In the genomic region with DNA sequence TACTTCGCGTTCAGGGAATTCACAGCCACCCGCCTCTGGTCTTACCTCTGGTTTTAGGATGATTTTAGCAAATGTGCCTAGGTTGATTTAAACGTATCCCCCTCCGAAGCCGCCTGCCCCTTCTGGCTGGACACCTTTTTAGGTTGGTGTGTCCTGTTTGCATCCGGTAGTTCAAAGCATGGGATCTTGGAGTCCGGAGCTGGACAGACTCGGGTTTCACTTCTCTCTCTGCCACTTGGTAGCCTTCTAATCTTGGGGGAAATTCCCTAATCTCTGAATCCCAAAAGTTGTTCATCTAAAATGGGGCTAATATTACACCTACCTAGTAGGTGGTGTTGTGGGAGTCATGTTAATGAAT, we compare ENCODE assay signal across 8 cellular contexts. TPM values are rescaled to one million over a fixed set of nuclear protein-coding genes. Genes with fewer than 3 reads are reported as not detected.
A peak's percentile ranks its signal among the peaks of the same experiment; 100 is the strongest.
DNase-seq lines count a peak whose midpoint lies in the region; ATAC-seq and TF ChIP-seq lines count a peak whose summit lies in the region.

No MANE protein-coding gene starts in this region.

- H3K4me3 ChIP-seq in DND-41 (ENCODE audit: low read depth in 1 of 2, low read length in 2 of 2) (peak overlapping the region; percentile 92 to 96), HCT116 (replicated peaks in 1 of 2; ENCODE audit: low read depth in 1 of 2, low read length in 2 of 2) (peak overlapping the region; percentile 76 to 78), SJCRH30 (peak overlapping the region; percentile 68), right cardiac atrium (ENCODE audit: low read length) (peak overlapping the region; percentile 51)

- WGBS in right cardiac atrium, result 1% methylated on average over 9 of the region's 9 CpGs

- BruUV-seq in HCT116 (replicated peaks; lab: Mats Ljungman, UMichigan), result no TSS peak

- H3K36me3 Mint-ChIP-seq in stimulated activated memory B cell treated with anti-CD40 and anti-IgM and Interleukin-4, amounts not matched to agents 10 μg/mL and 1 μg/mL and 100 μg/mL, for 72 hours, result peaks cover 7% of the 10 kb centered on the region

- DNase-seq in DND-41 (no peak), HCT116 (ENCODE audit: low read depth, low spot score) (no peak), SJCRH30 (no peak), right cardiac atrium (no peak), KG1 (lab: John Stamatoyannopoulos, UW) (no peak), OCI-M1 (lab: John Stamatoyannopoulos, UW) (no peak), GM03348 (ENCODE audit: low spot score) (no peak)

- peaks cover 3% of the 10 kb centered on the region for H3K9me3 Mint-ChIP-seq in stimulated activated memory B cell treated with anti-CD40 and anti-IgM and Interleukin-4, amounts not matched to agents 10 μg/mL and 1 μg/mL and 100 μg/mL, for 72 hours

- CTCF ChIA-PET in HCT116 (lab: Charles Lee), result interaction anchor here (2.3 kb wide), 1 partner anchor 38 kb away, joined by 20 read pairs; no protein-coding TSS in a partner anchor

- H4K20me1 ChIP-seq in DND-41 (ENCODE audit: insufficient read depth, low read length) (peaks cover 14% of the 10 kb centered on the region; the same call in 1 of the 2 replicates), HCT116 (ENCODE audit: insufficient read depth) (peaks cover 9% of the 10 kb centered on the region; the same call in 1 of the 2 replicates)

- POLR2A ChIA-PET in HCT116 (lab: Charles Lee), result no interaction called here

- H3K27ac Mint-ChIP-seq in stimulated activated memory B cell treated with anti-CD40 and anti-IgM and Interleukin-4, amounts not matched to agents 10 μg/mL and 1 μg/mL and 100 μg/mL, for 72 hours, result peak overlapping the region; percentile 56

- TF ChIP-seq RAD21 in HCT116 (IDR thresholded peaks at IDR 0.05; ENCODE audit: low read depth), result no peak

- H2AFZ ChIP-seq in DND-41 (ENCODE audit: low read depth, low read length) (peak overlapping the region; percentile 88), HCT116 (ENCODE audit: low read depth, low read length, poor library complexity, severe bottlenecking) (peak overlapping the region; percentile 12)

- H3K27ac ChIP-seq in DND-41 (ENCODE audit: low read length), result peak overlapping the region; percentile 95
- peak overlapping the region; percentile 79 for H3K27ac ChIP-seq in HCT116 (ENCODE audit: low read depth, low read length)
- peak overlapping the region; percentile 57 for H3K27ac ChIP-seq in SJCRH30
- no peak overlapping the region for H3K27ac ChIP-seq in right cardiac atrium (ENCODE audit: low read length)

- H3K27me3 Mint-ChIP-seq in stimulated activated memory B cell treated with anti-CD40 and anti-IgM and Interleukin-4, amounts not matched to agents 10 μg/mL and 1 μg/mL and 100 μg/mL, for 72 hours, result no peaks in the 10 kb centered on the region

- no peaks in the 10 kb centered on the region for H3K27me3 ChIP-seq in DND-41 (ENCODE audit: insufficient read depth, low read length, poor library complexity)
- no peaks in the 10 kb centered on the region for H3K27me3 ChIP-seq in HCT116 (ENCODE audit: insufficient read depth, low read length)
- H3K27me3 ChIP-seq in SJCRH30, result no peaks in the 10 kb centered on the region
- H3K27me3 ChIP-seq in right cardiac atrium (ENCODE audit: control insufficient read depth, insufficient read depth), result no peaks in the 10 kb centered on the region

- H3K36me3 ChIP-seq in DND-41 (ENCODE audit: insufficient read depth, low read length), result peaks cover 39% of the 10 kb centered on the region
- peaks cover 15 to 22% of the 10 kb centered on the region in 2 experiments for H3K36me3 ChIP-seq in HCT116 (ENCODE audit: control insufficient read depth in 1 of 2, insufficient read depth in 2 of 2, low read length in 2 of 2)
- H3K36me3 ChIP-seq in SJCRH30, result peaks cover 31% of the 10 kb centered on the region

- peak overlapping the region; percentile 77 for H3K4me3 Mint-ChIP-seq in stimulated activated memory B cell treated with anti-CD40 and anti-IgM and Interleukin-4, amounts not matched to agents 10 μg/mL and 1 μg/mL and 100 μg/mL, for 72 hours

- peak; percentile 9; the same call in 2 of the 3 replicates for ATAC-seq in DND-41 (ENCODE audit: insufficient read depth, low read depth)
- peak; percentile 17 for ATAC-seq in HCT116
- ATAC-seq in right cardiac atrium, result no peak
- ATAC-seq in stimulated activated memory B cell treated with anti-CD40 and anti-IgM and Interleukin-4, amounts not matched to agents 10 μg/mL and 1 μg/mL and 100 μg/mL, for 72 hours, result no peak

- H3K79me2 ChIP-seq in DND-41 (ENCODE audit: insufficient read depth, low read length) (peaks cover 57% of the 10 kb centered on the region), HCT116 (ENCODE audit: insufficient read depth, low read length) (peaks cover 56% of the 10 kb centered on the region)

- RAD21 ChIA-PET in HCT116 (lab: Charles Lee; ENCODE audit: low non-redundant PET in 1 of 2, low total read pairs in 2 of 2, uncharacterized antibody in 2 of 2, unreplicated experiment in 2 of 2), result interaction anchor here in 1 of 2 experiments (3.0 kb wide), 1 partner anchor 37 kb away, joined by 10 read pairs; no protein-coding TSS in a partner anchor

- peaks cover 25% of the 10 kb centered on the region for H3K4me1 Mint-ChIP-seq in stimulated activated memory B cell treated with anti-CD40 and anti-IgM and Interleukin-4, amounts not matched to agents 10 μg/mL and 1 μg/mL and 100 μg/mL, for 72 hours

- H3K9me2 ChIP-seq in HCT116 (ENCODE audit: insufficient read depth), result no peaks in the 10 kb centered on the region

- TF ChIP-seq CTCF in DND-41 (IDR thresholded peaks at IDR 0.05; ENCODE audit: borderline replicate concordance, extremely low read depth, low read length, poor library complexity, severe bottlenecking), result no peak
- no peak for TF ChIP-seq CTCF in HCT116 (IDR thresholded peaks at IDR 0.05 in 2 of 3, conservative IDR thresholded peaks at IDR 0.05 in 1 of 3; ENCODE audit: borderline replicate concordance in 1 of 3, insufficient read depth in 1 of 3, low read depth in 2 of 3, low read length in 2 of 3)

- H3K9me3 ChIP-seq in DND-41 (ENCODE audit: insufficient read depth, low read length, severe bottlenecking) (no peaks in the 10 kb centered on the region), HCT116 (ENCODE audit: control insufficient read depth in 1 of 2, insufficient read depth in 1 of 2, low read depth in 1 of 2, low read length in 2 of 2) (peaks cover 0 to 4% of the 10 kb centered on the region in 2 experiments; a peak in 1 of 4 replicates), SJCRH30 (replicated peaks) (peaks cover 3% of the 10 kb centered on the region), right cardiac atrium (ENCODE audit: control insufficient read depth, low read length) (no peaks in the 10 kb centered on the region)

- intact Hi-C loops in HCT116 (cut with micrococcal nuclease), result loop anchor here (2.0 kb wide), 1 partner anchor 38 kb away; no protein-coding TSS in a partner anchor
- intact Hi-C loops in right cardiac atrium (cut with DNase I), result no loop called here

- TF ChIP-seq POLR2A in HCT116 (IDR thresholded peaks at IDR 0.05; ENCODE audit: borderline replicate concordance, extremely low read depth, insufficient read depth, insufficient read length), result no peak

- H3K4me2 ChIP-seq in DND-41 (ENCODE audit: insufficient read depth, low read length), result peak overlapping the region; percentile 95
- H3K4me2 ChIP-seq in HCT116 (ENCODE audit: low read length), result peak overlapping the region; percentile 78

- H3K4me1 ChIP-seq in DND-41 (ENCODE audit: insufficient read depth, low read length) (peaks cover 36% of the 10 kb centered on the region), HCT116 (ENCODE audit: control insufficient read depth in 1 of 2, insufficient read depth in 2 of 2, low read length in 2 of 2) (peaks cover 4 to 17% of the 10 kb centered on the region in 2 experiments; a peak in 3 of 4 replicates), SJCRH30 (no peaks in the 10 kb centered on the region), right cardiac atrium (ENCODE audit: control insufficient read depth, insufficient read depth, low read length) (peaks cover 2% of the 10 kb centered on the region)

- H3K9ac ChIP-seq in DND-41 (ENCODE audit: low read depth, low read length), result peak overlapping the region; percentile 91
- H3K9ac ChIP-seq in HCT116 (ENCODE audit: low read length), result peak overlapping the region; percentile 79

TF ChIP-seq in HCT116, 20 proteins besides CTCF, POLR2A, EP300 and RAD21 (continues in another document):
- TF ChIP-seq EGR1 (IDR thresholded peaks at IDR 0.05; ENCODE audit: low read depth) (no peak), JUND (IDR thresholded peaks at IDR 0.05) (no peak), EZH2phosphoT487 (IDR thresholded peaks at IDR 0.05; ENCODE audit: borderline replicate concordance) (no peak), CBX3 (IDR thresholded peaks at IDR 0.05; ENCODE audit: low read depth) (no peak)
- TF ChIP-seq, protein P1, sequence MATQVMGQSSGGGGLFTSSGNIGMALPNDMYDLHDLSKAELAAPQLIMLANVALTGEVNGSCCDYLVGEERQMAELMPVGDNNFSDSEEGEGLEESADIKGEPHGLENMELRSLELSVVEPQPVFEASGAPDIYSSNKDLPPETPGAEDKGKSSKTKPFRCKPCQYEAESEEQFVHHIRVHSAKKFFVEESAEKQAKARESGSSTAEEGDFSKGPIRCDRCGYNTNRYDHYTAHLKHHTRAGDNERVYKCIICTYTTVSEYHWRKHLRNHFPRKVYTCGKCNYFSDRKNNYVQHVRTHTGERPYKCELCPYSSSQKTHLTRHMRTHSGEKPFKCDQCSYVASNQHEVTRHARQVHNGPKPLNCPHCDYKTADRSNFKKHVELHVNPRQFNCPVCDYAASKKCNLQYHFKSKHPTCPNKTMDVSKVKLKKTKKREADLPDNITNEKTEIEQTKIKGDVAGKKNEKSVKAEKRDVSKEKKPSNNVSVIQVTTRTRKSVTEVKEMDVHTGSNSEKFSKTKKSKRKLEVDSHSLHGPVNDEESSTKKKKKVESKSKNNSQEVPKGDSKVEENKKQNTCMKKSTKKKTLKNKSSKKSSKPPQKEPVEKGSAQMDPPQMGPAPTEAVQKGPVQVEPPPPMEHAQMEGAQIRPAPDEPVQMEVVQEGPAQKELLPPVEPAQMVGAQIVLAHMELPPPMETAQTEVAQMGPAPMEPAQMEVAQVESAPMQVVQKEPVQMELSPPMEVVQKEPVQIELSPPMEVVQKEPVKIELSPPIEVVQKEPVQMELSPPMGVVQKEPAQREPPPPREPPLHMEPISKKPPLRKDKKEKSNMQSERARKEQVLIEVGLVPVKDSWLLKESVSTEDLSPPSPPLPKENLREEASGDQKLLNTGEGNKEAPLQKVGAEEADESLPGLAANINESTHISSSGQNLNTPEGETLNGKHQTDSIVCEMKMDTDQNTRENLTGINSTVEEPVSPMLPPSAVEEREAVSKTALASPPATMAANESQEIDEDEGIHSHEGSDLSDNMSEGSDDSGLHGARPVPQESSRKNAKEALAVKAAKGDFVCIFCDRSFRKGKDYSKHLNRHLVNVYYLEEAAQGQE (IDR thresholded peaks at IDR 0.05; ENCODE audit: low read depth), result no peak

RNA-seq across cellular contexts. Expression of a gene that starts 0.7 kb away (rescaled TPM):
- total RNA-seq in HCT116 (2021; ENCODE audit: unreplicated experiment), result 112 TPM
- 43.2 and 55.4 TPM in 2 replicates for polyA plus RNA-seq in HCT116 (2012)
- 110 and 135 TPM in 2 replicates for total RNA-seq in SJCRH30 (2014; rRNA removed; shearing (Covaris generic))
- total RNA-seq in right cardiac atrium, result 1 to 10 TPM; 3.2 to 4.6 (median 4.3) TPM
- 1.1 TPM for polyA plus RNA-seq in right cardiac atrium

RNA-seq across cellular contexts. Expression of a gene that starts 23.1 kb away (rescaled TPM):
- total RNA-seq in HCT116 (2021; ENCODE audit: unreplicated experiment) (0.12 TPM), right cardiac atrium (not detected)
- polyA plus RNA-seq in HCT116 (2012), result 0.31 TPM in 1 of 2 replicates, not detected in the other
- not detected in 2 replicates for total RNA-seq in SJCRH30 (2014; rRNA removed; shearing (Covaris generic))
- not detected for polyA plus RNA-seq in right cardiac atrium

Comparison
In these comparisons a context has a peak if more than half of its experiments do, and no peak if none do; other contexts are left out.
1. ATAC-seq: peak in DND-41 (single experiment) and HCT116 (single experiment); none in right cardiac atrium (0 of 2) and stimulated activated memory B cell treated with anti-CD40 and anti-IgM and Interleukin-4, amounts not matched to agents 10 μg/mL and 1 μg/mL and 100 μg/mL, for 72 hours (single experiment).
2. RNA of a gene that starts 0.7 kb away (total RNA-seq): 110 to 135 TPM in SJCRH30 and 112 TPM in HCT116 (single experiment); 3.2 to 4.6 TPM in right cardiac atrium; every median in the first group is over 10 times any median in the second.
3. Peak in every context shown above with its lines, with median percentiles within 50 percentile points of each other: H3K4me3 ChIP-seq.